Comparison of ENCODE assay signal across 1 cellular context in the genomic region with DNA sequence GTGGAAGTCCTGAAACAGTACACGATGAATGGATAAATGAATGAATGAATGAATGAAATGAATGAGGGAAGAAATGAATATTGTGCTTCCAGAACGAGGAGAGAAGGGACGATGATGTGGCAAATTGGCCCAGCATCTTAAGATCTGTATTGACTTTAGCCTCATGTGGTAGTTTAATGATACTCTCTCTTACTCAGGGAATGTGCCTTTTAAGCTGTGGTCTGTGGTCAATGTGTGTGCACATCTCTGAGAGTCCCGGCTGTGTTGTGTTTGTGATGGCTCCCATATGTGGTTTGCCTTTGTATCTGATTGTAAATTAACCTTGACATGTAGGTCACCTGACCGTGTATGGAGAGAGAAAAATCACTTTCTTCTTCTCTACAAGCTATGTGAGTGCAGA.
A peak's percentile ranks its signal among the peaks of the same experiment; 100 is the strongest.
TF ChIP-seq lines count a peak whose summit lies in the region.

No MANE protein-coding gene starts in this region.

TF ChIP-seq in IMR-90, 13 proteins besides CTCF, POLR2A, EP300 and RAD21:
- TF ChIP-seq CEBPB (IDR thresholded peaks at IDR 0.05; ENCODE audit: low read depth, low read length) (peak; percentile 59), MXI1 (IDR thresholded peaks at IDR 0.05; ENCODE audit: borderline replicate concordance, low read depth, low read length) (no peak), MAZ (IDR thresholded peaks at IDR 0.05; ENCODE audit: borderline replicate concordance, low read depth, low read length) (no peak), NFE2L2 (IDR thresholded peaks at IDR 0.05; ENCODE audit: low read depth, low read length) (peak; percentile 64), BHLHE40 (IDR thresholded peaks at IDR 0.05; ENCODE audit: low read depth, low read length) (peak; percentile 77)
- TF ChIP-seq, protein P1, sequence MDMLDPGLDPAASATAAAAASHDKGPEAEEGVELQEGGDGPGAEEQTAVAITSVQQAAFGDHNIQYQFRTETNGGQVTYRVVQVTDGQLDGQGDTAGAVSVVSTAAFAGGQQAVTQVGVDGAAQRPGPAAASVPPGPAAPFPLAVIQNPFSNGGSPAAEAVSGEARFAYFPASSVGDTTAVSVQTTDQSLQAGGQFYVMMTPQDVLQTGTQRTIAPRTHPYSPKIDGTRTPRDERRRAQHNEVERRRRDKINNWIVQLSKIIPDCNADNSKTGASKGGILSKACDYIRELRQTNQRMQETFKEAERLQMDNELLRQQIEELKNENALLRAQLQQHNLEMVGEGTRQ (IDR thresholded peaks at IDR 0.05; ENCODE audit: low read depth, low read length) = peak; percentile 66; the same call in 1 of the 2 replicates
